In the genomic region with DNA sequence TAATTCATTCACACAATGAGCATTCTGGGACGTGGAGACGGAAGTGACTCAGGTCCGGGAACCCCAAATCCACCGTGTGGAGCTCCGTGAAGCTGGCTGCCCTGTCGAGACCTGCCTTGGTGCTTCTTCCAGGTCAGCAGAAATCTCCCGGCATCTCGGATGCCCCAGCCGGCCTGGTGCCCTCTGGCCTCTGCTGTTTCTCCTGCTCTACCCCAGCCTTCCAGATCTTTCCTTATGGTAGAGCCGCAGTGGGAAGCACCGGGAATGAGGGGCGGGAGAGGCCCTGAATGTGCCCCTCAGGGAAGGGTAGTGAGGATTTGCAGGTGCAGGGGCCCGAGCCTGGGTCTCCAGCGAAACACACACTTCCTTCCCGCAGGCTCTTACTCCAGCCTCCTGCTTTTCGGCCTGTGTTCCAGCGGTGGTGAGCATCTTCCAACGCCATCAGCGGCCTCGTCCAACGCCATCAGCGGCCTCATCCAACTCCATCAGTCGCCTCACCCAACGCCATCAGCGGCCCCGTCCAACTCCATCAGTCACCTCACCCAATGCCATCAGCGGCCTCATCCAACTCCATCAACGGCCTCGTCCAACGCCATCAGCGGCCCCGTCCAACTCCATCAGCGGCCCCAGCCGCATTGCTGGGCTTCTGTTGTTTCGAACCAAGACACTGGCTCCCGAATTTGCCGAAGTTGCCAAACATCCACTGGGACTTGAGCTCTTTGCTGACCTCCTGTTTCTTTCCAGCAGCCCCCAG, we compare ENCODE assay signal across 31 cellular contexts. TPM values are rescaled to one million over a fixed set of nuclear protein-coding genes. Genes with fewer than 3 reads are reported as not detected.
"Had no signal": no experiment of that assay in that cellular context is flagged by ENCODE, and none has a peak within 500 bp of the region (broad histone marks: within the 10 kb centered on the region; RNA-seq: fewer than 3 reads in every experiment).

No MANE protein-coding gene starts in this region.

- H3K9me3 ChIP-seq: ascending aorta had no signal

- DNase-seq: activated B cell treated with CpG ODN at 0.5 μM for 24 hours; activated CD4-positive, alpha-beta memory T cell treated with anti-CD3 and anti-CD28 coated beads for 36 hours; activated CD4-positive, alpha-beta T cell treated with anti-CD3 and anti-CD28 coated beads for 4 hours; activated CD4-positive, alpha-beta T cell treated with anti-CD3 and anti-CD28 coated beads, Interleukin-2, amount 50 U/mL, for 1 hour; activated CD4-positive, CD25-positive, alpha-beta regulatory T cell treated with anti-CD3 and anti-CD28 coated beads, Interleukin-2, amount 50 U/mL, for 72 hours; activated CD8-positive, alpha-beta memory T cell treated with anti-CD3 and anti-CD28 coated beads, Interleukin-2, amount 50 U/mL, for 4 hours; activated effector memory CD4-positive, alpha-beta T cell treated with Interleukin-2 at 50 U/mL for 16 hours; activated naive CD4-positive, alpha-beta T cell treated with anti-CD3 and anti-CD28 coated beads, Interleukin-2, amount 50 U/mL, for 16 hours; activated naive CD8-positive, alpha-beta T cell treated with anti-CD3 and anti-CD28 coated beads, Interleukin-2, amount 10 ng/mL, durations not matched to agents 7 days and 5 days; activated T-cell treated with anti-CD3 and anti-CD28 coated beads for 4 hours; activated T-cell treated with anti-CD3 and anti-CD28 coated beads, Interleukin-2, amount 50 U/mL, for 4 hours; Karpas-422; KBM-7; NCI-H1105; NCI-H1417 treated with DMSO at 0.1 percent for 48 hours; NCI-H187 treated with DMSO at 0.1 percent for 48 hours; NCI-H345; NCI-H524 treated with DMSO at 0.1 percent for 48 hours; NK-92 treated with Interleukin-12 subunit alpha and Interleukin-12 subunit beta, amount 100 ng/mL, for 24 hours; PC-9; Right ventricle myocardium superior; SW 1271; T-helper 1 cell; T-helper 2 cell; T-helper 9 cell had no signal

- H3K4me3 Mint-ChIP-seq: activated B cell treated with CpG ODN at 0.5 μM for 24 hours; activated CD4-positive, alpha-beta memory T cell treated with anti-CD3 and anti-CD28 coated beads for 36 hours; activated naive CD8-positive, alpha-beta T cell treated with anti-CD3 and anti-CD28 coated beads, Interleukin-2, amount 10 ng/mL, durations not matched to agents 7 days and 5 days; activated T-cell treated with anti-CD3 and anti-CD28 coated beads, Interleukin-2, amount 50 U/mL, for 4 hours; activated T-helper 1 cell treated with anti-CD3 and anti-CD28 coated beads, Interleukin-12 subunit alpha, Interleukin-12 subunit beta, Interleukin-2, Interleukin-4 antibody, amounts not matched to agents 30 ng/mL and 10 ng/mL and 1 ng/mL, durations not matched to agents 14 hours and 24 hours and 36 hours had no signal

- ATAC-seq: activated T-cell treated with anti-CD3 and anti-CD28 coated beads, Interleukin-2, amount 50 U/mL, for 4 hours had no signal

- H3K9me3 Mint-ChIP-seq: activated B cell treated with CpG ODN at 0.5 μM for 24 hours; activated T-cell treated with anti-CD3 and anti-CD28 coated beads, Interleukin-2, amount 50 U/mL, for 4 hours; activated T-helper 1 cell treated with anti-CD3 and anti-CD28 coated beads, Interleukin-12 subunit alpha, Interleukin-12 subunit beta, Interleukin-2, Interleukin-4 antibody, amounts not matched to agents 30 ng/mL and 10 ng/mL and 1 ng/mL, durations not matched to agents 14 hours and 24 hours and 36 hours had no signal

- H3K36me3 ChIP-seq: ascending aorta, cardiac muscle cell had no signal

- FAIRE-seq: RCC 7860 had no signal

- H3K4me3 ChIP-seq: ascending aorta, cardiac muscle cell, PC-9 had no signal

- H3K27me3 ChIP-seq: ascending aorta, cardiac muscle cell had no signal

- H3K4me2 ChIP-seq: PC-9 had no signal

- H3K27ac ChIP-seq: ascending aorta, cardiac muscle cell, PC-9, RWPE1 had no signal

- H2AFZ ChIP-seq: PC-9 had no signal

- H3K27ac Mint-ChIP-seq: activated B cell treated with CpG ODN at 0.5 μM for 24 hours; activated CD4-positive, alpha-beta memory T cell treated with anti-CD3 and anti-CD28 coated beads for 36 hours; activated naive CD8-positive, alpha-beta T cell treated with anti-CD3 and anti-CD28 coated beads, Interleukin-2, amount 10 ng/mL, durations not matched to agents 7 days and 5 days; activated T-helper 1 cell treated with anti-CD3 and anti-CD28 coated beads, Interleukin-12 subunit alpha, Interleukin-12 subunit beta, Interleukin-2, Interleukin-4 antibody, amounts not matched to agents 30 ng/mL and 10 ng/mL and 1 ng/mL, durations not matched to agents 14 hours and 24 hours and 36 hours had no signal

- H3K27me3 Mint-ChIP-seq: activated B cell treated with CpG ODN at 0.5 μM for 24 hours; activated CD4-positive, alpha-beta memory T cell treated with anti-CD3 and anti-CD28 coated beads for 36 hours; activated naive CD8-positive, alpha-beta T cell treated with anti-CD3 and anti-CD28 coated beads, Interleukin-2, amount 10 ng/mL, durations not matched to agents 7 days and 5 days had no signal

- H3K4me1 Mint-ChIP-seq: activated B cell treated with CpG ODN at 0.5 μM for 24 hours had no signal

RNA-seq across cellular contexts. Expression of a gene that starts 57.1 kb away (rescaled TPM):
- total RNA-seq: OCI-LY7 had no signal
